ENCODE assay signal across 8 cellular contexts in the genomic region with DNA sequence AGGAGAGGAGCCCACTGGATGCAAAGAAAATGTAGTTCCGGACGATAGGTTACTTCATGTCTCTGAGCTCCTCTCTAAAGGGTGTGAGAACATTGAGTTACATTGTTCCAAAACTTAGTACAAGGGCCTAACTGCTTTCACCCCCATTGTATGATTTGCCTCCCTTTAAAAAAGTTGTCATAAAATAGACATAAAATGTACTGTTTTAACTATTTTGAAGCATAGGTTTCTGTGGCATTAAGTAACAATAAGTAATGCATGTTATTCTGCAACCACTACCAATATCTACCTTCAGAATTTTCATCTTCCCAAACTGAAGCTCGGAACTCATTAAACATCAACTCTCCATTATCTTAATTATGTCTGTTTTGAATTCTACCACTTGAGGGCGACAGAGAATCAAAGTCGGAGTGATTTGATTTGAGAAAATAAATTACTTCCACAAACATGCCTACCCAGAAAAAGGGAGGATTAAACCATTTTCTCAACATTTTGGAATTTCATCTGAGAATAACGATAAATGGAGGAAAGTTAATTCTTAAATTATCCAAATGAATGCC. TPM values are rescaled to one million over a fixed set of nuclear protein-coding genes. Genes with fewer than 3 reads are reported as not detected.
DNase-seq lines count a peak whose midpoint lies in the region; ATAC-seq and TF ChIP-seq lines count a peak whose summit lies in the region.

No MANE protein-coding gene starts in this region.

- no peaks in the 10 kb centered on the region for H3F3A ChIP-seq in OCI-LY1 (ENCODE audit: insufficient read depth, low read length)

- 46 to 95% methylated on average over 2 to 5 of the region's 6 CpGs for WGBS in endodermal cell (ENCODE audit: insufficient coverage in 1 of 2, insufficient read length in 1 of 2), 2 experiments
- 33 to 37% (median 37%) methylated on average over 6 of the region's 6 CpGs for WGBS in psoas muscle, 3 donors

- H3K9me3 ChIP-seq in AG04450 (ENCODE audit: control insufficient read depth, insufficient read depth, low read length), result no peaks in the 10 kb centered on the region
- no peaks in the 10 kb centered on the region for H3K9me3 ChIP-seq in OCI-LY1 (ENCODE audit: low read length)
- H3K9me3 ChIP-seq in endodermal cell (ENCODE audit: control insufficient read depth, low read length), result no peaks in the 10 kb centered on the region
- H3K9me3 ChIP-seq in psoas muscle, result no peaks in the 10 kb centered on the region

- H3K27me3 Mint-ChIP-seq in endodermal cell (ENCODE audit: insufficient read depth), result peaks cover 73% of the 10 kb centered on the region
- H3K27me3 Mint-ChIP-seq in activated T-helper 17 cell treated with anti-CD3 and anti-CD28 coated beads, Interleukin-2, amount 50 U/mL, for 72 hours, result peaks cover 48% of the 10 kb centered on the region

- CTCF ChIA-PET in AG04450 (lab: Charles Lee), result interaction anchor here (0.8 to 3.0 kb wide), 16 partner anchors 9 to 1375 kb away, joined by 3 to 18 read pairs (median 5); no protein-coding TSS in a partner anchor

- H3K9me2 ChIP-seq in OCI-LY1 (ENCODE audit: low read depth, low read length), result no peaks in the 10 kb centered on the region

- H3K27ac ChIP-seq in AG04450 (ENCODE audit: low read depth, low read length) (no peak overlapping the region), OCI-LY1 (ENCODE audit: low read depth, low read length, poor library complexity, severe bottlenecking) (no peak overlapping the region), endodermal cell (ENCODE audit: low read depth, low read length) (no peak overlapping the region), psoas muscle (no peak overlapping the region)

- no peak overlapping the region for H3K9ac ChIP-seq in OCI-LY1 (ENCODE audit: low read length)
- H3K9ac ChIP-seq in endodermal cell (ENCODE audit: extremely low read depth, low read length, poor library complexity, severe bottlenecking), result no peak overlapping the region

- H4K20me1 ChIP-seq in OCI-LY1 (ENCODE audit: insufficient read depth, low read length), result no peaks in the 10 kb centered on the region

- H3K36me3 ChIP-seq in OCI-LY1 (ENCODE audit: insufficient read depth, low read length) (no peaks in the 10 kb centered on the region), endodermal cell (ENCODE audit: control insufficient read depth, insufficient read depth, low read length) (no peaks in the 10 kb centered on the region), psoas muscle (ENCODE audit: insufficient read depth in 1 of 2, low read depth in 1 of 2) (no peaks in the 10 kb centered on the region)

- intact Hi-C loops in psoas muscle (cut with DNase I), result no loop called here

- H3K79me2 ChIP-seq in OCI-LY1 (ENCODE audit: insufficient read depth, low read length), result no peaks in the 10 kb centered on the region

- no peak for ATAC-seq in psoas muscle
- no peak for ATAC-seq in activated T-helper 17 cell treated with anti-CD3 and anti-CD28 coated beads, Interleukin-2, amount 50 U/mL, for 72 hours (replicated peaks)
- no peak for ATAC-seq in HG03571 (IDR thresholded peaks at IDR 0.05; ENCODE audit: unreplicated experiment)
- no peak for ATAC-seq in GM18870 (IDR thresholded peaks at IDR 0.05; ENCODE audit: unreplicated experiment)

- no peak overlapping the region for H3K4me3 ChIP-seq in AG04450 (ENCODE audit: low read depth, low read length)
- no peak overlapping the region for H3K4me3 ChIP-seq in GM12864 (ENCODE audit: low read depth, low read length)
- no peak overlapping the region for H3K4me3 ChIP-seq in OCI-LY1 (ENCODE audit: low read depth, low read length, poor library complexity, severe bottlenecking)
- H3K4me3 ChIP-seq in endodermal cell (ENCODE audit: low read length), result no peak overlapping the region
- H3K4me3 ChIP-seq in psoas muscle, result no peak overlapping the region

- TF ChIP-seq CTCF in AG04450 (IDR thresholded peaks at IDR 0.05; ENCODE audit: low read depth, low read length) (peak; percentile 71), GM12864 (IDR thresholded peaks at IDR 0.05; ENCODE audit: low read depth, low read length, missing control alignments) (peak; percentile 43), OCI-LY1 (IDR thresholded peaks at IDR 0.05; ENCODE audit: low read length) (peak; percentile 86), endodermal cell (conservative IDR thresholded peaks at IDR 0.05) (peak; percentile 78), psoas muscle (IDR thresholded peaks at IDR 0.05) (peak; percentile 62)

- H3K27ac Mint-ChIP-seq in endodermal cell, result no peak overlapping the region
- no peak overlapping the region for H3K27ac Mint-ChIP-seq in activated T-helper 17 cell treated with anti-CD3 and anti-CD28 coated beads, Interleukin-2, amount 50 U/mL, for 72 hours

- H3K9me3 Mint-ChIP-seq in endodermal cell, result no peaks in the 10 kb centered on the region
- H3K9me3 Mint-ChIP-seq in activated T-helper 17 cell treated with anti-CD3 and anti-CD28 coated beads, Interleukin-2, amount 50 U/mL, for 72 hours, result no peaks in the 10 kb centered on the region

- DNase-seq in AG04450 (ENCODE audit: low read depth, low spot score) (no peak), GM12864 (ENCODE audit: low read depth) (no peak), endodermal cell (no peak), psoas muscle (no peak)

- peaks cover 8% of the 10 kb centered on the region for H3K4me1 Mint-ChIP-seq in endodermal cell
- no peaks in the 10 kb centered on the region for H3K4me1 Mint-ChIP-seq in activated T-helper 17 cell treated with anti-CD3 and anti-CD28 coated beads, Interleukin-2, amount 50 U/mL, for 72 hours

- H2AFZ ChIP-seq in OCI-LY1 (ENCODE audit: low read length), result no peak overlapping the region

- H3K36me3 Mint-ChIP-seq in endodermal cell (ENCODE audit: low read depth), result no peaks in the 10 kb centered on the region
- H3K36me3 Mint-ChIP-seq in activated T-helper 17 cell treated with anti-CD3 and anti-CD28 coated beads, Interleukin-2, amount 50 U/mL, for 72 hours (ENCODE audit: low read depth), result no peaks in the 10 kb centered on the region

- H3K27me3 ChIP-seq in AG04450 (ENCODE audit: control insufficient read depth, insufficient read depth, low read length) (peaks cover 13% of the 10 kb centered on the region), OCI-LY1 (ENCODE audit: insufficient read depth, low read length) (no peaks in the 10 kb centered on the region), endodermal cell (ENCODE audit: control insufficient read depth, insufficient read depth, low read length, poor library complexity, severe bottlenecking) (peaks cover 42% of the 10 kb centered on the region), psoas muscle (ENCODE audit: insufficient read depth in 3 of 3, low read length in 2 of 3) (peaks cover 0 to 40% (median 10%) of the 10 kb centered on the region in 3 donors)

- H3K4me1 ChIP-seq in OCI-LY1 (ENCODE audit: insufficient read depth, low read length, severe bottlenecking), result no peaks in the 10 kb centered on the region
- H3K4me1 ChIP-seq in endodermal cell (ENCODE audit: control insufficient read depth, insufficient read depth, low read length), result no peaks in the 10 kb centered on the region
- no peaks in the 10 kb centered on the region for H3K4me1 ChIP-seq in psoas muscle

- POLR2A ChIA-PET in AG04450 (lab: Yijun Ruan, JAX), result interaction anchor here (0.7 kb wide), 1 partner anchor 1364 kb away, joined by 3 read pairs; no protein-coding TSS in a partner anchor

- H3K4me2 ChIP-seq in OCI-LY1 (ENCODE audit: low read length), result no peak overlapping the region

- H3K4me3 Mint-ChIP-seq in endodermal cell, result no peak overlapping the region
- H3K4me3 Mint-ChIP-seq in activated T-helper 17 cell treated with anti-CD3 and anti-CD28 coated beads, Interleukin-2, amount 50 U/mL, for 72 hours, result no peak overlapping the region

RNA-seq across cellular contexts. Expression of gene IGFBP1, which starts 2.7 kb away (rescaled TPM):
- polyA plus RNA-seq in AG04450 (2011; rRNA removed) (0.07 TPM in 1 of 2 replicates, not detected in the other), psoas muscle (not detected)
- not detected in 2 replicates for polyA minus RNA-seq in AG04450 (2011; rRNA and poly(A)+ RNA removed)
- total RNA-seq in endodermal cell (not detected), psoas muscle (not detected)
- polyA plus RNA-seq in endodermal cell (2013, experiment 1 of 2), result not detected
- not detected for polyA plus RNA-seq in endodermal cell (2013, experiment 2 of 2)
- total RNA-seq in activated T-helper 17 cell treated with anti-CD3 and anti-CD28 coated beads, Interleukin-2, amount 50 U/mL, for 72 hours, result not detected

RNA-seq across cellular contexts. Expression of gene CCDC201, which starts 18.1 kb away (rescaled TPM):
- polyA plus RNA-seq in AG04450 (2011; rRNA removed) (not detected in 2 replicates), psoas muscle (not detected)
- not detected in 2 replicates for polyA minus RNA-seq in AG04450 (2011; rRNA and poly(A)+ RNA removed)
- total RNA-seq in endodermal cell (not detected), psoas muscle (not detected)
- polyA plus RNA-seq in endodermal cell (2013, experiment 1 of 2), result not detected
- polyA plus RNA-seq in endodermal cell (2013, experiment 2 of 2), result not detected
- total RNA-seq in activated T-helper 17 cell treated with anti-CD3 and anti-CD28 coated beads, Interleukin-2, amount 50 U/mL, for 72 hours, result not detected

RNA-seq across cellular contexts. Expression of gene IGFBP3, which starts 30.1 kb away (rescaled TPM):
- 169 and 220 TPM in 2 replicates for polyA plus RNA-seq in AG04450 (2011; rRNA removed)
- 77.4 and 91.0 TPM in 2 replicates for polyA minus RNA-seq in AG04450 (2011; rRNA and poly(A)+ RNA removed)
- total RNA-seq in endodermal cell, result 10 to 100 TPM in 1 of 2 donors, 1 to 10 TPM in 1; 7.4 to 20.3 TPM
- 19.3 TPM for polyA plus RNA-seq in endodermal cell (2013, experiment 1 of 2)
- polyA plus RNA-seq in endodermal cell (2013, experiment 2 of 2), result 13.4 TPM
- total RNA-seq in psoas muscle, result 10 to 100 TPM; 13.9 to 62.6 (median 38.7) TPM
- polyA plus RNA-seq in psoas muscle, result 100 to 1,000 TPM in 1 of 3 donors, 10 to 100 TPM in 2; 19.8 to 114 (median 26.4) TPM
- total RNA-seq in activated T-helper 17 cell treated with anti-CD3 and anti-CD28 coated beads, Interleukin-2, amount 50 U/mL, for 72 hours, result 1 to 10 TPM; 2.6 to 3.6 TPM
